ENCODE assay signal across 1 cellular context in genomic region chr5:134086215-134086942, GRCh38.
TF ChIP-seq lines count a peak whose summit lies in the region.

No MANE protein-coding gene starts in this region.

TF ChIP-seq in HCT116, 20 proteins besides CTCF, POLR2A, EP300 and RAD21:
- TF ChIP-seq ATF3 (IDR thresholded peaks at IDR 0.05) (0 out of 2 replicates have a peak, but pooled peaks have one; percentile 10), TCF7L2 (IDR thresholded peaks at IDR 0.05; ENCODE audit: borderline replicate concordance, extremely low read depth, insufficient read depth, insufficient read length) (no peak)
TF ChIP-seq in HCT116: peak in this region for 1.
